Comparison of ENCODE assay signal across 30 cellular contexts in genomic region chr19:16048583-16048982, GRCh38.
"Had no signal": no experiment of that assay in that cellular context is flagged by ENCODE, and none has a peak within 500 bp of the region (broad histone marks: within the 10 kb centered on the region; RNA-seq: fewer than 3 reads in every experiment).

No MANE protein-coding gene starts in this region.

- DNase-seq: activated CD4-positive, alpha-beta memory T cell treated with anti-CD3 and anti-CD28 coated beads, Interleukin-2, amount 10 ng/mL, durations not matched to agents 7 days and 5 days; activated CD4-positive, alpha-beta T cell treated with anti-CD3 and anti-CD28 coated beads for 1 hour; activated CD4-positive, alpha-beta T cell treated with anti-CD3 and anti-CD28 coated beads for 4 hours; activated CD4-positive, alpha-beta T cell treated with anti-CD3 and anti-CD28 coated beads, Interleukin-2, amount 10 ng/mL, durations not matched to agents 7 days and 5 days; activated CD4-positive, alpha-beta T cell treated with anti-CD3 and anti-CD28 coated beads, Interleukin-2, amount 50 U/mL, for 4 hours; activated CD8-positive, alpha-beta memory T cell treated with anti-CD3 and anti-CD28 coated beads, Interleukin-2, amount 50 U/mL, for 48 hours; activated gamma-delta T cell; activated naive CD4-positive, alpha-beta T cell; activated naive CD4-positive, alpha-beta T cell treated with anti-CD3 and anti-CD28 coated beads, Interleukin-2, amount 10 ng/mL, durations not matched to agents 7 days and 5 days; activated naive CD8-positive, alpha-beta T cell treated with anti-CD3 and anti-CD28 coated beads, Interleukin-2, amount 10 ng/mL, durations not matched to agents 7 days and 5 days; activated T-cell treated with anti-CD3 and anti-CD28 coated beads for 4 hours; activated T-cell treated with anti-CD3 and anti-CD28 coated beads, Interleukin-2, amount 50 U/mL, for 24 hours; activated T-cell treated with anti-CD3 and anti-CD28 coated beads, Interleukin-2, amount 50 U/mL, for 72 hours; central memory CD4-positive, alpha-beta T cell; cerebellar nuclear complex; colonic mucosa; dorsolateral prefrontal cortex; effector memory CD4-positive, alpha-beta T cell; endodermal cell; erythroblast; esophagus squamous epithelium; foreskin melanocyte; heart right ventricle; T-helper 1 cell; T-helper 17 cell; T1000 had no signal

- H3K27ac ChIP-seq: ascending aorta, breast epithelium, cardiac muscle cell, colonic mucosa, dorsolateral prefrontal cortex, esophagus squamous epithelium, gastroesophageal sphincter, heart right ventricle had no signal

- H3K27me3 ChIP-seq: ascending aorta, breast epithelium, cardiac muscle cell, colonic mucosa, dorsolateral prefrontal cortex, esophagus squamous epithelium, gastroesophageal sphincter had no signal

- H3K4me3 ChIP-seq: ascending aorta, breast epithelium, cardiac muscle cell, colonic mucosa, dorsolateral prefrontal cortex, esophagus squamous epithelium, gastroesophageal sphincter, heart right ventricle had no signal

- H3K4me1 ChIP-seq: ascending aorta, breast epithelium, colonic mucosa, esophagus squamous epithelium, gastroesophageal sphincter, heart right ventricle had no signal

- H3K36me3 ChIP-seq: ascending aorta, breast epithelium, cardiac muscle cell, colonic mucosa, esophagus squamous epithelium, gastroesophageal sphincter, heart right ventricle had no signal

- H3K9me3 ChIP-seq: ascending aorta, breast epithelium, colonic mucosa, esophagus squamous epithelium, gastroesophageal sphincter had no signal
